Comparison of ENCODE assay signal across 1 cellular context in the genomic region with DNA sequence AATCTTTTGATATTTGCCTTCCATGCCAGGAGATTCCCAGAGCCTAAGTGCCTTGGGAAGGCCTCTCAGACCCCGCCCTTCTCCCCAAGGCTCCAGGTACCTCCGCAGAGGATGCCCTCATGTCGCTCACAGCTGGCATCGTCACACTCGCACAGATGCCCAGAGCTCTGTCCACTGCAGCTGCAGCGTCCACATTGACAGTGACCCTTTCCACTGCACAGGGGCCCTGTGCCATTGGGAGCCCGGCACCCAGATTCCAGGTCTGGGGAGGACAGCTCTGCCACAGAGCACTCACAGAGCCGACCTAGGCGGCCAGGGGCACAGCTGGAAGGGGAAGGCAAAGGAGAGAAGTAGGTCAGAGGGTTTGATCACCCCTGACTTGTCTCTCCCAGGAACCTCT.
TF ChIP-seq lines count a peak whose summit lies in the region.

No MANE protein-coding gene starts in this region.

TF ChIP-seq in GM12878, 131 proteins besides CTCF, POLR2A, EP300 and RAD21:
- TF ChIP-seq CREM (IDR thresholded peaks at IDR 0.05; ENCODE audit: low read depth) (no peak), RB1 (IDR thresholded peaks at IDR 0.05; ENCODE audit: borderline replicate concordance) (no peak), BACH1 (IDR thresholded peaks at IDR 0.05; ENCODE audit: borderline replicate concordance) (no peak), TCF3 (IDR thresholded peaks at IDR 0.05; ENCODE audit: borderline replicate concordance, insufficient read depth, low read depth, low read length) (no peak), MYC (IDR thresholded peaks at IDR 0.05; ENCODE audit: insufficient read depth, insufficient read length, insufficient replicate concordance, low read length, severe bottlenecking) (no peak), PAX5 (IDR thresholded peaks at IDR 0.05; ENCODE audit: borderline replicate concordance, low read depth, low read length) (no peak), SMARCA5 (IDR thresholded peaks at IDR 0.05) (no peak), EGR1 (IDR thresholded peaks at IDR 0.05; ENCODE audit: borderline replicate concordance in 1 of 2, low read depth in 2 of 2, low read length in 2 of 2) (no peak)
- TF ChIP-seq, protein P1, sequence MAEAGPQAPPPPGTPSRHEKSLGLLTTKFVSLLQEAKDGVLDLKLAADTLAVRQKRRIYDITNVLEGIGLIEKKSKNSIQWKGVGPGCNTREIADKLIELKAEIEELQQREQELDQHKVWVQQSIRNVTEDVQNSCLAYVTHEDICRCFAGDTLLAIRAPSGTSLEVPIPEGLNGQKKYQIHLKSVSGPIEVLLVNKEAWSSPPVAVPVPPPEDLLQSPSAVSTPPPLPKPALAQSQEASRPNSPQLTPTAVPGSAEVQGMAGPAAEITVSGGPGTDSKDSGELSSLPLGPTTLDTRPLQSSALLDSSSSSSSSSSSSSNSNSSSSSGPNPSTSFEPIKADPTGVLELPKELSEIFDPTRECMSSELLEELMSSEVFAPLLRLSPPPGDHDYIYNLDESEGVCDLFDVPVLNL (IDR thresholded peaks at IDR 0.05; ENCODE audit: low read depth, low read length), result no peak
- TF ChIP-seq, protein P2, sequence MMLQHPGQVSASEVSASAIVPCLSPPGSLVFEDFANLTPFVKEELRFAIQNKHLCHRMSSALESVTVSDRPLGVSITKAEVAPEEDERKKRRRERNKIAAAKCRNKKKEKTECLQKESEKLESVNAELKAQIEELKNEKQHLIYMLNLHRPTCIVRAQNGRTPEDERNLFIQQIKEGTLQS (IDR thresholded peaks at IDR 0.05; ENCODE audit: borderline replicate concordance, extremely low read depth, low read depth, low read length), result no peak
- TF ChIP-seq, protein P3, sequence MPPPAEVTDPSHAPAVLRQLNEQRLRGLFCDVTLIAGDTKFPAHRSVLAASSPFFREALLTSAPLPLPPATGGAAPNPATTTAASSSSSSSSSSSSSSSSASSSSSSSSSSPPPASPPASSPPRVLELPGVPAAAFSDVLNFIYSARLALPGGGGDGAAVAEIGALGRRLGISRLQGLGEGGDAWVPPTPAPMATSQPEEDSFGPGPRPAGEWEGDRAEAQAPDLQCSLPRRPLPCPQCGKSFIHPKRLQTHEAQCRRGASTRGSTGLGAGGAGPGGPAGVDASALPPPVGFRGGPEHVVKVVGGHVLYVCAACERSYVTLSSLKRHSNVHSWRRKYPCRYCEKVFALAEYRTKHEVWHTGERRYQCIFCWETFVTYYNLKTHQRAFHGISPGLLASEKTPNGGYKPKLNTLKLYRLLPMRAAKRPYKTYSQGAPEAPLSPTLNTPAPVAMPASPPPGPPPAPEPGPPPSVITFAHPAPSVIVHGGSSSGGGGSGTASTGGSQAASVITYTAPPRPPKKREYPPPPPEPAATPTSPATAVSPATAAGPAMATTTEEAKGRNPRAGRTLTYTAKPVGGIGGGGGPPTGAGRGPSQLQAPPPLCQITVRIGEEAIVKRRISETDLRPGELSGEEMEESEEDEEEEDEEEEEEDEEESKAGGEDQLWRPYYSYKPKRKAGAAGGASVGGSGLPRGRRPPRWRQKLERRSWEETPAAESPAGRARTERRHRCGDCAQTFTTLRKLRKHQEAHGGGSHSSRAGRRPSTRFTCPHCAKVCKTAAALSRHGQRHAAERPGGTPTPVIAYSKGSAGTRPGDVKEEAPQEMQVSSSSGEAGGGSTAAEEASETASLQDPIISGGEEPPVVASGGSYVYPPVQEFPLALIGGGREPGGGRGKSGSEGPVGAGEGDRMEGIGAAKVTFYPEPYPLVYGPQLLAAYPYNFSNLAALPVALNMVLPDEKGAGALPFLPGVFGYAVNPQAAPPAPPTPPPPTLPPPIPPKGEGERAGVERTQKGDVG (CRISPR knock-in tag; IDR thresholded peaks at IDR 0.05), result no peak
